Comparison of ENCODE assay signal across 1 cellular context in the genomic region with DNA sequence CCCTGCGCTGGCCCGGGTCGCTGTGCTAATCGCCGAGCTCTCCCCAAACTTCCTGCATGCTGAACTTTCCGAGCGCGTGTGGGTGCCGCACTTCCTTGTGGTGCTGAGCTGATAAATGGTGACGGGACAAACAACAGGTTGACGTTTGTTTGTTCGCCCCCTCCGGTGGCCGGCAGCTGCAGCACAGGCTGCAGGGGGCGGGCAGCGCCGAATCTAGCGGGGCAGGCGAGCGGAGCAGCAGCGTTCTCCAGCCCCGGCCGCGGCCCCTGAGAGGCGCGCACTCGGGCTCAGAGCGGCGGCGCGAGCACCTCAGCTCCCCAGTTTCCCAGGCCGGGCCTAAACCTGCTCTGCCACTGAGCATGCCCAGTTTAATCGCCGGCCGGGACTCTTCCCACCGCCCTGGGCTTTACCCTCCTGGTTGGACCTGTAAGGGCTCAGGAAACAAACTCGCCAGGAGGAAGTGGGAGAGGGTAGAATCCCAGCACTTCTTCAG.
TF ChIP-seq lines count a peak whose summit lies in the region.

Gene PDGFD (minus strand): TSS at position 120 of the 493 bp plus-strand sequence.

TF ChIP-seq in H1, 55 proteins besides CTCF, POLR2A, EP300 and RAD21 (continued from another document):
- TF ChIP-seq CHD7 (IDR thresholded peaks at IDR 0.05; ENCODE audit: insufficient replicate concordance, low read length) (no peak), JUND (IDR thresholded peaks at IDR 0.05; ENCODE audit: low read length) (no peak), TAF7 (optimal IDR thresholded peaks at IDR 0.05; ENCODE audit: borderline replicate concordance, low read depth, low read length) (no peak), ZNF274 (IDR thresholded peaks at IDR 0.05; ENCODE audit: borderline replicate concordance, extremely low read depth, low read length) (no peak), CTBP2 (IDR thresholded peaks at IDR 0.05; ENCODE audit: borderline replicate concordance, insufficient read depth, insufficient read length, low read length) (no peak), SIRT6 (IDR thresholded peaks at IDR 0.05; ENCODE audit: low read length) (no peak), EGR1 (IDR thresholded peaks at IDR 0.05; ENCODE audit: borderline replicate concordance, low read depth, low read length) (no peak), CREB1 (IDR thresholded peaks at IDR 0.05) (peak; percentile 66; the same call in 1 of the 2 replicates), EZH2 (IDR thresholded peaks at IDR 0.05; ENCODE audit: low read depth, low read length, severe bottlenecking) (no peak), YY1 (IDR thresholded peaks at IDR 0.05; ENCODE audit: low read depth, low read length) (no peak; the same call in 1 of the 2 replicates), RXRA (IDR thresholded peaks at IDR 0.05; ENCODE audit: insufficient read depth, low read depth, low read length) (no peak), TCF12 (IDR thresholded peaks at IDR 0.05; ENCODE audit: low read depth, low read length) (no peak), ASH2L (IDR thresholded peaks at IDR 0.05; ENCODE audit: low read length) (peak; percentile 97), RBBP5 (IDR thresholded peaks at IDR 0.05; ENCODE audit: borderline replicate concordance, low read depth, low read length) (peak; percentile 85; the same call in 1 of the 2 replicates), E2F6 (IDR thresholded peaks at IDR 0.05) (no peak; the same call in 1 of the 2 replicates), BACH1 (IDR thresholded peaks at IDR 0.05; ENCODE audit: low read length) (no peak), CHD2 (IDR thresholded peaks at IDR 0.05; ENCODE audit: low read length) (no peak), GTF2F1 (IDR thresholded peaks at IDR 0.05; ENCODE audit: borderline replicate concordance, low read depth, low read length) (no peak), POU5F1 (IDR thresholded peaks at IDR 0.05; ENCODE audit: low read depth, low read length) (no peak), KDM4A (IDR thresholded peaks at IDR 0.05; ENCODE audit: low read depth, low read length, severe bottlenecking) (peak; percentile 83), ATF3 (IDR thresholded peaks at IDR 0.05; ENCODE audit: insufficient read depth, low read depth, low read length) (no peak), SIX5 (IDR thresholded peaks at IDR 0.05; ENCODE audit: low read depth, low read length) (no peak), NRF1 (IDR thresholded peaks at IDR 0.05; ENCODE audit: low read depth, low read length) (peak; percentile 38), NANOG (IDR thresholded peaks at IDR 0.05; ENCODE audit: insufficient read depth, low read depth, low read length, poor library complexity, severe bottlenecking) (no peak), CBX5 (IDR thresholded peaks at IDR 0.05; ENCODE audit: low read depth, low read length) (no peak), KDM1A (IDR thresholded peaks at IDR 0.05; ENCODE audit: borderline replicate concordance, low read length) (no peak), RNF2 (IDR thresholded peaks at IDR 0.05; ENCODE audit: borderline replicate concordance, low read depth, low read length, missing control alignments, poor library complexity, severe bottlenecking) (no peak), CBX8 (IDR thresholded peaks at IDR 0.05; ENCODE audit: borderline replicate concordance, low read depth, low read length) (no peak), BRCA1 (IDR thresholded peaks at IDR 0.05; ENCODE audit: low read depth, low read length) (no peak), SP4 (IDR thresholded peaks at IDR 0.05; ENCODE audit: low read length) (no peak; the same call in 1 of the 2 replicates), GABPA (IDR thresholded peaks at IDR 0.05; ENCODE audit: borderline replicate concordance, insufficient read depth, low read length) (0 out of 2 replicates have a peak, but pooled peaks have one; percentile 16), KDM5A (IDR thresholded peaks at IDR 0.05; ENCODE audit: low read length) (no peak), SP2 (IDR thresholded peaks at IDR 0.05; ENCODE audit: low read length) (no peak), SP1 (IDR thresholded peaks at IDR 0.05; ENCODE audit: low read depth, low read length) (no peak), TBP (IDR thresholded peaks at IDR 0.05; ENCODE audit: low read depth, low read length) (peak; percentile 82), SIN3A (conservative IDR thresholded peaks at IDR 0.05 in 1 of 2, IDR thresholded peaks at IDR 0.05 in 1 of 2; ENCODE audit: low read depth in 1 of 2, low read length in 2 of 2) (peak; percentile 40 to 64; a peak in 1 of 4 replicates), PHF8 (conservative IDR thresholded peaks at IDR 0.05; ENCODE audit: low read depth, low read length) (no peak; the same call in none of the 2 replicates), BCL11A (IDR thresholded peaks at IDR 0.05; ENCODE audit: low read depth in 2 of 2, low read length in 2 of 2) (no peak), TAF1 (IDR thresholded peaks at IDR 0.05; ENCODE audit: low read depth, low read length) (peak; percentile 73), RFX5 (IDR thresholded peaks at IDR 0.05; ENCODE audit: borderline replicate concordance, low read depth, low read length) (no peak), SRF (IDR thresholded peaks at IDR 0.05; ENCODE audit: low read depth, low read length) (no peak), CHD1 (IDR thresholded peaks at IDR 0.05; ENCODE audit: low read depth, low read length) (no peak), POLR2AphosphoS5 (IDR thresholded peaks at IDR 0.05; ENCODE audit: low read depth, low read length) (0 out of 2 replicates have a peak, but pooled peaks have one; percentile 51)
- TF ChIP-seq, protein P1, sequence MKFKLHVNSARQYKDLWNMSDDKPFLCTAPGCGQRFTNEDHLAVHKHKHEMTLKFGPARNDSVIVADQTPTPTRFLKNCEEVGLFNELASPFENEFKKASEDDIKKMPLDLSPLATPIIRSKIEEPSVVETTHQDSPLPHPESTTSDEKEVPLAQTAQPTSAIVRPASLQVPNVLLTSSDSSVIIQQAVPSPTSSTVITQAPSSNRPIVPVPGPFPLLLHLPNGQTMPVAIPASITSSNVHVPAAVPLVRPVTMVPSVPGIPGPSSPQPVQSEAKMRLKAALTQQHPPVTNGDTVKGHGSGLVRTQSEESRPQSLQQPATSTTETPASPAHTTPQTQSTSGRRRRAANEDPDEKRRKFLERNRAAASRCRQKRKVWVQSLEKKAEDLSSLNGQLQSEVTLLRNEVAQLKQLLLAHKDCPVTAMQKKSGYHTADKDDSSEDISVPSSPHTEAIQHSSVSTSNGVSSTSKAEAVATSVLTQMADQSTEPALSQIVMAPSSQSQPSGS (IDR thresholded peaks at IDR 0.05; ENCODE audit: low read length) = no peak
- TF ChIP-seq, protein P2, sequence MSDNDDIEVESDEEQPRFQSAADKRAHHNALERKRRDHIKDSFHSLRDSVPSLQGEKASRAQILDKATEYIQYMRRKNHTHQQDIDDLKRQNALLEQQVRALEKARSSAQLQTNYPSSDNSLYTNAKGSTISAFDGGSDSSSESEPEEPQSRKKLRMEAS (IDR thresholded peaks at IDR 0.05) = peak; percentile 86
TF ChIP-seq in H1: peak in this region for 11.
